16 cellular contexts compared by ENCODE assay signal in the genomic region with DNA sequence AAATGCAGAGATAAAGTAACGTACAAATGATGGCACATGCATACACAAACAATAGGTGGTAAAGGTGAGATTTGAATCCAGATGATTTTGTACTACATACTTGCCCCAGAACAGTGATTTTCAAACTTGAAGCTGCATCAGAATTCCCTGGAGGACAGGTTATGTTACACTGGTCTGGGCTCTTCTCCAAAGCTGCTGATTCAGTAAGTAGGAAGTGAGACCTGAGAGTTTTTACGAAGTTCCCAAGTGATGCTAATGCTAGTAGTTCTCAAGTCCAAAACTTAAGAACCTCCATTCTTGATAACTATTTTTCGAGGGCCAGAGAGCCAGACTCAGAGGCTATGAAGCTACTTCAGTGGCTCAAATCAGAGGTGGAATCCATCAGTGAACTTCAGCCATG.
DNase-seq lines count a peak whose midpoint lies in the region; ATAC-seq and TF ChIP-seq lines count a peak whose summit lies in the region.
"Had no signal": no experiment of that assay in that cellular context is flagged by ENCODE, and none has a peak within 500 bp of the region (broad histone marks: within the 10 kb centered on the region; RNA-seq: fewer than 3 reads in every experiment).

No MANE protein-coding gene starts in this region.

- H3K4me3 ChIP-seq in heart left ventricle (no peak overlapping the region), OCI-LY1 (ENCODE audit: low read depth, low read length, poor library complexity, severe bottlenecking) (no peak overlapping the region), astrocyte of the spinal cord (ENCODE audit: low read depth, low read length) (no peak overlapping the region)
- H3K4me3 ChIP-seq: A549, HAP-1 had no signal

- H3K9me3 ChIP-seq in heart left ventricle (peaks cover 0 to 18% (median 0%) of the 10 kb centered on the region in 12 donors), OCI-LY1 (ENCODE audit: low read length) (no peaks in the 10 kb centered on the region)
- H3K9me3 ChIP-seq: A549, Caco-2, HAP-1 had no signal

- TF ChIP-seq CTCF in heart left ventricle (IDR thresholded peaks at IDR 0.05) (no peak), OCI-LY1 (IDR thresholded peaks at IDR 0.05; ENCODE audit: low read length) (no peak), astrocyte of the spinal cord (IDR thresholded peaks at IDR 0.05; ENCODE audit: low read depth, low read length) (no peak)

- DNase-seq in Right ventricle myocardium inferior (ENCODE audit: missing footprints) (no peak), heart left ventricle (no peak), astrocyte of the spinal cord (ENCODE audit: low read depth, low spot score) (peak; percentile 11), stromal cell of bone marrow (ENCODE audit: low read depth) (peak; percentile 2)
- DNase-seq in activated effector memory CD4-positive, alpha-beta T cell treated with anti-CD3 and anti-CD28 coated beads, Interleukin-2, amount 50 U/mL, for 16 hours, result no peak
- no peak for DNase-seq in stimulated activated CD8-positive, alpha-beta memory T cell treated with anti-CD3 and anti-CD28 coated beads, Interleukin-4, amount 100 ng/mL, for 48 hours
- DNase-seq: AML-193; Caco-2; CD4-positive, alpha-beta T cell; GOT3 had no signal

- intact Hi-C loops in Right ventricle myocardium inferior (cut with DNase I), result no loop called here
- intact Hi-C loops in heart left ventricle (cut with DNase I), result no loop called here

- 63 to 75% (median 73%) methylated on average over 3 of the region's 3 CpGs for WGBS in heart left ventricle, 4 donors

- in situ Hi-C loops in astrocyte of the spinal cord (cut with HindIII; ENCODE audit: low sequenced_read_pairs), result no loop called here

- H4K20me1 ChIP-seq in OCI-LY1 (ENCODE audit: insufficient read depth, low read length), result no peaks in the 10 kb centered on the region

- H3K36me3 ChIP-seq in heart left ventricle (no peaks in the 10 kb centered on the region), OCI-LY1 (ENCODE audit: insufficient read depth, low read length) (no peaks in the 10 kb centered on the region)
- H3K36me3 ChIP-seq: HAP-1 had no signal

- no peak overlapping the region for H3K27ac ChIP-seq in heart left ventricle
- no peak overlapping the region for H3K27ac ChIP-seq in OCI-LY1 (ENCODE audit: low read depth, low read length, poor library complexity, severe bottlenecking)
- H3K27ac ChIP-seq: 22Rv1, A549, C4-2B had no signal

- no peak overlapping the region for H3K4me2 ChIP-seq in OCI-LY1 (ENCODE audit: low read length)
- H3K4me2 ChIP-seq: A549 had no signal

- peak overlapping the region; percentile 31; the same call in 1 of the 2 replicates for H2AFZ ChIP-seq in OCI-LY1 (ENCODE audit: low read length)

- no peaks in the 10 kb centered on the region for H3K79me2 ChIP-seq in OCI-LY1 (ENCODE audit: insufficient read depth, low read length)

- no peak for TF ChIP-seq POLR2A in heart left ventricle (IDR thresholded peaks at IDR 0.05)

- H3F3A ChIP-seq in OCI-LY1 (ENCODE audit: insufficient read depth, low read length), result no peaks in the 10 kb centered on the region

- peak; percentile 55 for ATAC-seq in Right ventricle myocardium inferior
- ATAC-seq in heart left ventricle, result no peak
- ATAC-seq: A549, HepG2 had no signal

- H3K27me3 ChIP-seq in heart left ventricle, result no peaks in the 10 kb centered on the region
- no peaks in the 10 kb centered on the region for H3K27me3 ChIP-seq in OCI-LY1 (ENCODE audit: insufficient read depth, low read length)

- no peak overlapping the region for H3K9ac ChIP-seq in OCI-LY1 (ENCODE audit: low read length)

- no peaks in the 10 kb centered on the region for H3K9me2 ChIP-seq in OCI-LY1 (ENCODE audit: low read depth, low read length)

- H3K4me1 ChIP-seq in heart left ventricle (no peaks in the 10 kb centered on the region), OCI-LY1 (ENCODE audit: insufficient read depth, low read length, severe bottlenecking) (peaks cover 33% of the 10 kb centered on the region)
- H3K4me1 ChIP-seq: A549, Caco-2, HAP-1 had no signal

Comparison
In these comparisons a context has a peak if more than half of its experiments do, and no peak if none do; other contexts are left out.
1. DNase-seq: peak in astrocyte of the spinal cord (single experiment) and stromal cell of bone marrow (single experiment); none in Right ventricle myocardium inferior (single experiment), heart left ventricle (0 of 5), activated effector memory CD4-positive, alpha-beta T cell treated with anti-CD3 and anti-CD28 coated beads, Interleukin-2, amount 50 U/mL, for 16 hours (single experiment) and stimulated activated CD8-positive, alpha-beta memory T cell treated with anti-CD3 and anti-CD28 coated beads, Interleukin-4, amount 100 ng/mL, for 48 hours (single experiment).